ENCODE assay signal across 9 cellular contexts in genomic region chr5:54738118-54738972, GRCh38.
DNase-seq lines count a peak whose midpoint lies in the region; ATAC-seq, FAIRE-seq and TF ChIP-seq lines count a peak whose summit lies in the region.
"Had no signal": no experiment of that assay in that cellular context is flagged by ENCODE, and none has a peak within 500 bp of the region (broad histone marks: within the 10 kb centered on the region; RNA-seq: fewer than 3 reads in every experiment).

No MANE protein-coding gene starts in this region.

- in situ Hi-C loops in IMR-90 (cut with MboI; ENCODE audit: low sequenced_read_pairs), result loop anchor here (25.0 kb wide), 1 partner anchor 424 kb away; the partner anchor contains the start of genes CDC20B and GPX8

- H3K9me3 ChIP-seq in A549 (no peaks in the 10 kb centered on the region), IMR-90 (ENCODE audit: control insufficient read depth, insufficient read depth, low read length) (no peaks in the 10 kb centered on the region), lung (ENCODE audit: control insufficient read depth in 2 of 2, insufficient read depth in 1 of 2, low read length in 1 of 2) (no peaks in the 10 kb centered on the region)

- peak overlapping the region; percentile 100 for H2BK20ac ChIP-seq in IMR-90 (ENCODE audit: low read depth, low read length)

- peak overlapping the region; percentile 75 for H2BK5ac ChIP-seq in IMR-90 (ENCODE audit: low read depth, low read length, poor library complexity, severe bottlenecking)

- WGBS in A549 (ENCODE audit: missing lambda C conversion rate), result 38% methylated on average over 6 of the region's 6 CpGs
- 88% methylated on average over 5 of the region's 6 CpGs; no CpG with 5 or more reads in 1 of the 2 experiments for WGBS in IMR-90 (ENCODE audit: extremely low coverage in 2 of 2, insufficient read length in 1 of 2), 2 experiments
- WGBS in lung, 2 donors, result 56 to 61% methylated on average over 6 of the region's 6 CpGs

- POLR2A ChIA-PET in A549 (lab: Yijun Ruan, JAX) (no interaction called here), IMR-90 (lab: Charles Lee; ENCODE audit: unreplicated experiment) (no interaction called here)

- H3K27ac ChIP-seq in A549 (no peak overlapping the region), IMR-90 (ENCODE audit: insufficient read depth, low read length) (peak overlapping the region; percentile 82), lung (ENCODE audit: low read depth in 1 of 2, low read length in 1 of 2) (peak overlapping the region in 1 of 2 donors; percentile 32)

- CTCF ChIA-PET in A549 (lab: Yijun Ruan, JAX) (interaction anchor here (0.6 kb wide), 1 partner anchor 878 kb away, joined by 4 read pairs; no protein-coding TSS in a partner anchor), IMR-90 (lab: Yijun Ruan, JAX) (interaction anchor here (1.0 kb wide), 1 partner anchor 11 kb away, joined by 3 read pairs; no protein-coding TSS in a partner anchor)

- dilution Hi-C loops in IMR-90 (cut with HindIII; ENCODE audit: low sequenced_read_pairs, unreplicated experiment), result no loop called here

- no peak overlapping the region for H3K56ac ChIP-seq in IMR-90 (ENCODE audit: extremely low read depth, insufficient read depth, low read length)

- peak overlapping the region; percentile 99 for H2AK5ac ChIP-seq in IMR-90 (ENCODE audit: low read depth, low read length)

- H3K4me1 ChIP-seq in A549, result peaks cover 5% of the 10 kb centered on the region; the same call in 1 of the 3 replicates
- peaks cover 19% of the 10 kb centered on the region for H3K4me1 ChIP-seq in IMR-90 (ENCODE audit: control insufficient read depth, insufficient read depth, low read length)
- peaks cover 0 to 6% of the 10 kb centered on the region in 2 donors for H3K4me1 ChIP-seq in lung (ENCODE audit: control insufficient read depth in 2 of 2, insufficient read depth in 2 of 2, low read length in 2 of 2)

- BruUV-seq in IMR-90 (replicated peaks; lab: Mats Ljungman, UMichigan), result no TSS peak

- peak overlapping the region; percentile 100 for H2BK15ac ChIP-seq in IMR-90 (ENCODE audit: low read depth, low read length)

- H3K4me3 ChIP-seq in A549 (no peak overlapping the region), IMR-90 (ENCODE audit: insufficient read depth, low read depth, low read length) (no peak overlapping the region), bronchial epithelial cell (ENCODE audit: low read depth, low read length) (no peak overlapping the region), lung (no peak overlapping the region)

- TF ChIP-seq EP300 in A549 (IDR thresholded peaks at IDR 0.05), result no peak

- H3K18ac ChIP-seq in IMR-90 (ENCODE audit: low read depth, low read length), result peak overlapping the region; percentile 86

- H2BK120ac ChIP-seq in IMR-90 (ENCODE audit: low read depth, low read length), result peak overlapping the region; percentile 84

- DNase-seq in A549 (ENCODE audit: low read depth in 1 of 2, low spot score in 1 of 2), result no peak
- DNase-seq in IMR-90, result peak; percentile 69
- DNase-seq in bronchial epithelial cell (ENCODE audit: low read depth), result peak; percentile 44
- DNase-seq in lung (ENCODE audit: low spot score), result peak; percentile 38
- no peak for DNase-seq in NCI-H2107 (lab: John Stamatoyannopoulos, UW)
- no peak for DNase-seq in T-helper 9 cell
- DNase-seq: effector CD8-positive, alpha-beta T cell had no signal

- peak; percentile 27 to 30; a peak in 3 of 6 replicates for ATAC-seq in A549
- ATAC-seq in IMR-90 (ENCODE audit: low read depth), result peak; percentile 53
- ATAC-seq in lung (ENCODE audit: insufficient read depth, low FRiP score), result no peak
- ATAC-seq in HG02870 (IDR thresholded peaks at IDR 0.05; ENCODE audit: unreplicated experiment), result no peak
- ATAC-seq in activated CD4-positive, CD25-positive, alpha-beta regulatory T cell treated with anti-CD3 and anti-CD28 coated beads, Interleukin-2, amount 50 U/mL, for 24 hours, result no peak

- H3K27me3 ChIP-seq in IMR-90 (ENCODE audit: control insufficient read depth, insufficient read depth, low read length) (no peaks in the 10 kb centered on the region), bronchial epithelial cell (ENCODE audit: control insufficient read depth, insufficient read depth, low read length) (no peaks in the 10 kb centered on the region), lung (ENCODE audit: control insufficient read depth, insufficient read depth) (no peaks in the 10 kb centered on the region)

- no peak for TF ChIP-seq RAD21 in A549 (conservative IDR thresholded peaks at IDR 0.05 in 1 of 2, IDR thresholded peaks at IDR 0.05 in 1 of 2)
- no peak for TF ChIP-seq RAD21 in IMR-90 (IDR thresholded peaks at IDR 0.05; ENCODE audit: low read length)

- no peaks in the 10 kb centered on the region for H3K36me3 ChIP-seq in IMR-90 (ENCODE audit: control insufficient read depth, insufficient read depth, low read length)
- no peaks in the 10 kb centered on the region for H3K36me3 ChIP-seq in bronchial epithelial cell (ENCODE audit: control insufficient read depth, insufficient read depth, low read length)
- H3K36me3 ChIP-seq in lung (ENCODE audit: control insufficient read depth in 2 of 2, insufficient read depth in 2 of 2, low read length in 2 of 2), result no peaks in the 10 kb centered on the region

- H3K79me1 ChIP-seq in IMR-90 (ENCODE audit: low read depth in 1 of 2, low read length in 2 of 2), result peaks cover 6 to 42% of the 10 kb centered on the region in 2 experiments; a peak in 3 of 4 replicates

- H3K9me1 ChIP-seq in IMR-90 (ENCODE audit: insufficient read depth, low read length), result peaks cover 23% of the 10 kb centered on the region

- peak overlapping the region; percentile 73 for H3K4ac ChIP-seq in IMR-90 (ENCODE audit: low read depth, low read length)

- intact Hi-C loops in IMR-90 (cut with micrococcal nuclease), result no loop called here

- TF ChIP-seq POLR2A in A549 (IDR thresholded peaks at IDR 0.05; ENCODE audit: low read length) (no peak), IMR-90 (IDR thresholded peaks at IDR 0.05; ENCODE audit: low read depth, low read length) (no peak)

- H4K91ac ChIP-seq in IMR-90 (ENCODE audit: insufficient read depth, low read depth, low read length), result peak overlapping the region; percentile 67

- no peak overlapping the region for H3K9ac ChIP-seq in IMR-90 (ENCODE audit: low read depth, low read length)

- no peaks in the 10 kb centered on the region for H4K20me1 ChIP-seq in IMR-90 (ENCODE audit: insufficient read depth, low read length)

- peak overlapping the region; percentile 80 for H2AFZ ChIP-seq in IMR-90 (replicated peaks; ENCODE audit: low read length, poor library complexity)

- peak overlapping the region; percentile 98 for H3K14ac ChIP-seq in IMR-90 (replicated peaks; ENCODE audit: low read depth, low read length)

- peak overlapping the region; percentile 74 for H4K5ac ChIP-seq in IMR-90 (ENCODE audit: low read depth, low read length)

- peak overlapping the region; percentile 5 to 92 for H4K8ac ChIP-seq in IMR-90 (ENCODE audit: low read depth in 2 of 2, low read length in 2 of 2)

- FAIRE-seq in A549 (lab: Jason Lieb, UNC) (no peak), bronchial epithelial cell (lab: Jason Lieb, UNC) (peak; percentile 68)

- H2AK9ac ChIP-seq in IMR-90 (replicated peaks; ENCODE audit: low read depth, low read length, poor library complexity), result peak overlapping the region; percentile 75

- no peak overlapping the region for H3K4me2 ChIP-seq in A549
- H3K4me2 ChIP-seq in IMR-90 (ENCODE audit: low read depth, low read length), result no peak overlapping the region

- TF ChIP-seq CTCF in A549 (IDR thresholded peaks at IDR 0.05) (no peak), IMR-90 (conservative IDR thresholded peaks at IDR 0.05; ENCODE audit: low read depth, low read length) (no peak), bronchial epithelial cell (IDR thresholded peaks at IDR 0.05; ENCODE audit: insufficient read depth, low read length, severe bottlenecking) (no peak), lung (IDR thresholded peaks at IDR 0.05; ENCODE audit: control extremely low read depth, extremely low read depth) (no peak)

- H3K23ac ChIP-seq in IMR-90 (ENCODE audit: low read depth, low read length), result peak overlapping the region; percentile 20

TF ChIP-seq in A549, 52 proteins besides CTCF, POLR2A, EP300 and RAD21 (continues in another document):
- TF ChIP-seq KDM1A (IDR thresholded peaks at IDR 0.05; ENCODE audit: low read depth) (no peak), BHLHE40 (IDR thresholded peaks at IDR 0.05; ENCODE audit: low read depth, low read length) (no peak), NR3C1 (IDR thresholded peaks at IDR 0.05) (no peak), HMGXB4 (CRISPR knock-in tag; IDR thresholded peaks at IDR 0.05; ENCODE audit: borderline replicate concordance) (no peak), MAFK (IDR thresholded peaks at IDR 0.05; ENCODE audit: partially characterized antibody) (no peak)

TF ChIP-seq in IMR-90, 13 proteins besides CTCF, POLR2A, EP300 and RAD21 (continues in another document):
- TF ChIP-seq BHLHE40 (IDR thresholded peaks at IDR 0.05; ENCODE audit: low read depth, low read length) (no peak), MXI1 (IDR thresholded peaks at IDR 0.05; ENCODE audit: borderline replicate concordance, low read depth, low read length) (no peak), RCOR1 (IDR thresholded peaks at IDR 0.05; ENCODE audit: insufficient replicate concordance, low read length) (no peak), USF2 (IDR thresholded peaks at IDR 0.05; ENCODE audit: low read depth, low read length) (no peak), RFX5 (IDR thresholded peaks at IDR 0.05; ENCODE audit: low read depth, low read length) (no peak), MAFK (IDR thresholded peaks at IDR 0.05; ENCODE audit: low read depth, low read length) (no peak), SMC3 (IDR thresholded peaks at IDR 0.05; ENCODE audit: low read depth, low read length) (no peak), MAZ (IDR thresholded peaks at IDR 0.05; ENCODE audit: borderline replicate concordance, low read depth, low read length) (no peak), NFE2L2 (IDR thresholded peaks at IDR 0.05; ENCODE audit: low read depth, low read length) (no peak), ELK1 (IDR thresholded peaks at IDR 0.05; ENCODE audit: borderline replicate concordance, low read depth, low read length) (no peak)

Comparison
In these comparisons a context has a peak if more than half of its experiments do, and no peak if none do; other contexts are left out.
1. ATAC-seq: peak in A549 (2 of 2) and IMR-90 (single experiment); none in lung (single experiment), HG02870 (single experiment) and activated CD4-positive, CD25-positive, alpha-beta regulatory T cell treated with anti-CD3 and anti-CD28 coated beads, Interleukin-2, amount 50 U/mL, for 24 hours (0 of 2).
2. DNase-seq: peak in IMR-90 (single experiment), bronchial epithelial cell (single experiment) and lung (single experiment); none in A549 (0 of 2), NCI-H2107 (single experiment) and T-helper 9 cell (single experiment).